1 cellular context compared by ENCODE assay signal in genomic region chr6:31729515-31729978, GRCh38.
TF ChIP-seq lines count a peak whose summit lies in the region.

No MANE protein-coding gene starts in this region.

TF ChIP-seq in K562, 482 proteins besides CTCF, POLR2A, EP300 and RAD21 (continued from another document and continues in another):
- TF ChIP-seq HDAC6 (IDR thresholded peaks at IDR 0.05; ENCODE audit: low read depth, low read length), result no peak
- TF ChIP-seq BHLHE40 (IDR thresholded peaks at IDR 0.05; ENCODE audit: low read length), result peak; percentile 30; the same call in 1 of the 2 replicates
- TF ChIP-seq FOXA3 (CRISPR knock-in tag; conservative IDR thresholded peaks at IDR 0.05 in 1 of 2, IDR thresholded peaks at IDR 0.05 in 1 of 2), result 0 out of 4 replicates have a peak, but pooled peaks of 1 of the 2 experiments have one; percentile 68
- TF ChIP-seq PCBP1 (IDR thresholded peaks at IDR 0.05; ENCODE audit: low read depth, low read length, poor library complexity, severe bottlenecking), result peak; percentile 77
- TF ChIP-seq SAFB (IDR thresholded peaks at IDR 0.05; ENCODE audit: borderline replicate concordance, low read depth, low read length), result no peak
- no peak for TF ChIP-seq MITF (IDR thresholded peaks at IDR 0.05)
- TF ChIP-seq SAP30 (IDR thresholded peaks at IDR 0.05; ENCODE audit: borderline replicate concordance, insufficient read depth, low read depth, low read length, poor library complexity, severe bottlenecking), result peak; percentile 93
- TF ChIP-seq NFYB (IDR thresholded peaks at IDR 0.05; ENCODE audit: extremely low read depth, insufficient read length), result no peak
- peak; percentile 54 for TF ChIP-seq TEAD4 (IDR thresholded peaks at IDR 0.05; ENCODE audit: low read length)
- TF ChIP-seq TEAD4 (CRISPR knock-in tag; IDR thresholded peaks at IDR 0.05; ENCODE audit: borderline replicate concordance), result peak; percentile 94; the same call in 1 of the 2 replicates
- TF ChIP-seq STAT5A (IDR thresholded peaks at IDR 0.05; ENCODE audit: borderline replicate concordance, low read length), result no peak; the same call in 1 of the 2 replicates
- TF ChIP-seq MTA2 (IDR thresholded peaks at IDR 0.05; ENCODE audit: low read depth), result no peak
- TF ChIP-seq TBL1XR1 (IDR thresholded peaks at IDR 0.05; ENCODE audit: low read length in 2 of 2), result no peak; a peak in 1 of 4 replicates
- no peak for TF ChIP-seq ZNF133 (CRISPR knock-in tag; IDR thresholded peaks at IDR 0.05)
- no peak for TF ChIP-seq POLR3G (IDR thresholded peaks at IDR 0.05; ENCODE audit: extremely low read depth, insufficient read length, insufficient replicate concordance)
- no peak for TF ChIP-seq WHSC1 (IDR thresholded peaks at IDR 0.05; ENCODE audit: low read length)
- no peak for TF ChIP-seq E2F8 (IDR thresholded peaks at IDR 0.05; ENCODE audit: low read depth, partially characterized antibody)
- TF ChIP-seq PHF8 (IDR thresholded peaks at IDR 0.05; ENCODE audit: borderline replicate concordance, low read length), result peak; percentile 48; the same call in 1 of the 2 replicates
- no peak for TF ChIP-seq SRSF3 (IDR thresholded peaks at IDR 0.05; ENCODE audit: insufficient read depth, low read length)
- no peak for TF ChIP-seq ZNF143 (CRISPR knock-in tag; IDR thresholded peaks at IDR 0.05)
- no peak for TF ChIP-seq ZNF699 (CRISPR knock-in tag; IDR thresholded peaks at IDR 0.05; ENCODE audit: insufficient replicate concordance)
- TF ChIP-seq ZNF449 (CRISPR knock-in tag; IDR thresholded peaks at IDR 0.05), result no peak
- TF ChIP-seq FIP1L1 (IDR thresholded peaks at IDR 0.05; ENCODE audit: low read depth, low read length, poor library complexity, severe bottlenecking), result no peak
- TF ChIP-seq HLTF (IDR thresholded peaks at IDR 0.05), result no peak
- TF ChIP-seq EWSR1 (IDR thresholded peaks at IDR 0.05; ENCODE audit: borderline replicate concordance, low read depth, partially characterized antibody), result no peak
- TF ChIP-seq TRIM24 (IDR thresholded peaks at IDR 0.05), result peak; percentile 21 to 29
- 0 out of 2 replicates have a peak, but pooled peaks have one; percentile 9 for TF ChIP-seq TAF15 (IDR thresholded peaks at IDR 0.05; ENCODE audit: low read depth, low read length)
- no peak for TF ChIP-seq GTF3C2 (IDR thresholded peaks at IDR 0.05; ENCODE audit: borderline replicate concordance, extremely low read depth, insufficient read length)
- TF ChIP-seq TCF3 (CRISPR knock-in tag; IDR thresholded peaks at IDR 0.05), result 0 out of 2 replicates have a peak, but pooled peaks have one; percentile 1
- peak; percentile 97 for TF ChIP-seq HDAC2 (IDR thresholded peaks at IDR 0.05)
- TF ChIP-seq U2AF1 (optimal IDR thresholded peaks at IDR 0.05; ENCODE audit: low read depth, low read length), result no peak
- no peak for TF ChIP-seq EP400 (IDR thresholded peaks at IDR 0.05)
- no peak for TF ChIP-seq ZNF512 (tag; IDR thresholded peaks at IDR 0.05)
- TF ChIP-seq HINFP (tag; conservative IDR thresholded peaks at IDR 0.05; ENCODE audit: low read depth), result 0 out of 2 replicates have a peak, but pooled peaks have one; percentile 8
- TF ChIP-seq CCNT2 (IDR thresholded peaks at IDR 0.05; ENCODE audit: borderline replicate concordance, extremely low read depth, insufficient read length, low read depth, low read length), result no peak
- no peak for TF ChIP-seq NCOA4 (IDR thresholded peaks at IDR 0.05; ENCODE audit: partially characterized antibody)
- 0 out of 2 replicates have a peak, but pooled peaks have one; percentile 34 for TF ChIP-seq FOXP1 (CRISPR knock-in tag; IDR thresholded peaks at IDR 0.05)
- TF ChIP-seq MXI1 (IDR thresholded peaks at IDR 0.05; ENCODE audit: low read depth, low read length), result 0 out of 2 replicates have a peak, but pooled peaks have one; percentile 65
- no peak for TF ChIP-seq TCF7L2 (IDR thresholded peaks at IDR 0.05; ENCODE audit: low read depth, low read length)
- TF ChIP-seq MLX (CRISPR knock-in tag; conservative IDR thresholded peaks at IDR 0.05), result 0 out of 4 replicates have a peak, but pooled peaks of 1 of the 2 experiments have one; percentile 56
- TF ChIP-seq MXD1 (CRISPR knock-in tag; IDR thresholded peaks at IDR 0.05; ENCODE audit: borderline replicate concordance, poor library complexity, severe bottlenecking), result no peak
- no peak for TF ChIP-seq SAFB2 (IDR thresholded peaks at IDR 0.05; ENCODE audit: borderline replicate concordance, low read depth, low read length, severe bottlenecking)
- no peak for TF ChIP-seq RBM17 (IDR thresholded peaks at IDR 0.05; ENCODE audit: borderline replicate concordance, low read depth, low read length)
- no peak; the same call in 1 of the 2 replicates for TF ChIP-seq DIDO1 (tag; IDR thresholded peaks at IDR 0.05; ENCODE audit: low read depth)
- no peak; the same call in 1 of the 2 replicates for TF ChIP-seq SMARCC2 (IDR thresholded peaks at IDR 0.05; ENCODE audit: low read depth)
- peak; percentile 54; the same call in 1 of the 2 replicates for TF ChIP-seq CXXC5 (CRISPR knock-in tag; IDR thresholded peaks at IDR 0.05)
- peak; percentile 87 for TF ChIP-seq CHCHD3 (CRISPR knock-in tag; IDR thresholded peaks at IDR 0.05)
- TF ChIP-seq KLF16 (IDR thresholded peaks at IDR 0.05), result no peak
- TF ChIP-seq GTF2A2 (tag; IDR thresholded peaks at IDR 0.05), result no peak
- TF ChIP-seq ZNF175 (CRISPR knock-in tag; IDR thresholded peaks at IDR 0.05; ENCODE audit: low read depth), result no peak
- TF ChIP-seq CSDE1 (IDR thresholded peaks at IDR 0.05), result no peak
- TF ChIP-seq ZNF253 (CRISPR knock-in tag; conservative IDR thresholded peaks at IDR 0.05), result no peak
- TF ChIP-seq ZNF398 (CRISPR knock-in tag; IDR thresholded peaks at IDR 0.05), result no peak
- TF ChIP-seq SMAD4 (CRISPR knock-in tag; conservative IDR thresholded peaks at IDR 0.05), result 0 out of 2 replicates have a peak, but pooled peaks have one; percentile 11
- TF ChIP-seq JUN (IDR thresholded peaks at IDR 0.05; ENCODE audit: borderline replicate concordance, low read depth, low read length), result peak; percentile 26; the same call in 1 of the 2 replicates
- TF ChIP-seq JUN (CRISPR knock-in tag; IDR thresholded peaks at IDR 0.05; ENCODE audit: borderline replicate concordance), result 0 out of 2 replicates have a peak, but pooled peaks have one; percentile 88
- no peak for TF ChIP-seq BRD4 (IDR thresholded peaks at IDR 0.05)
- TF ChIP-seq SREBF2 (CRISPR knock-in tag; IDR thresholded peaks at IDR 0.05), result no peak
